13 cellular contexts compared by ENCODE assay signal in genomic region chr7:155809947-155810606, GRCh38. TPM values are rescaled to one million over a fixed set of nuclear protein-coding genes. Genes with fewer than 3 reads are reported as not detected.
DNase-seq lines count a peak whose midpoint lies in the region; ATAC-seq and TF ChIP-seq lines count a peak whose summit lies in the region.
"Had no signal": no experiment of that assay in that cellular context is flagged by ENCODE, and none has a peak within 500 bp of the region (broad histone marks: within the 10 kb centered on the region; RNA-seq: fewer than 3 reads in every experiment).

No MANE protein-coding gene starts in this region.

- CTCF ChIA-PET in Caco-2 (lab: Charles Lee) (no interaction called here), PC-3 (lab: Charles Lee) (interaction anchor here (0.7 to 1.0 kb wide), 2 partner anchors 15 to 76 kb away, joined by 3 to 14 read pairs; no protein-coding TSS in a partner anchor)
- CTCF ChIA-PET in CD8-positive, alpha-beta T cell (lab: Charles Lee) = no interaction called here

- H3K9me3 Mint-ChIP-seq in Caco-2 (ENCODE audit: unreplicated experiment) (no peaks in the 10 kb centered on the region), progenitor cell of endocrine pancreas (ENCODE audit: low read depth) (no peaks in the 10 kb centered on the region)
- no peaks in the 10 kb centered on the region for H3K9me3 Mint-ChIP-seq in CD8-positive, alpha-beta T cell

- peaks cover 12% of the 10 kb centered on the region for H3K36me3 Mint-ChIP-seq in Caco-2 (ENCODE audit: insufficient read depth, unreplicated experiment)
- no peaks in the 10 kb centered on the region for H3K36me3 Mint-ChIP-seq in progenitor cell of endocrine pancreas (ENCODE audit: insufficient read depth)
- H3K36me3 Mint-ChIP-seq in CD8-positive, alpha-beta T cell = no peaks in the 10 kb centered on the region

- H3K9me3 ChIP-seq in Caco-2 (no peaks in the 10 kb centered on the region), PC-3 (ENCODE audit: low read length) (no peaks in the 10 kb centered on the region), iPS-18c (ENCODE audit: control insufficient read depth, insufficient read depth, low read length) (no peaks in the 10 kb centered on the region)
- no peaks in the 10 kb centered on the region for H3K9me3 ChIP-seq in CD8-positive, alpha-beta T cell (ENCODE audit: low read length)
- H3K9me3 ChIP-seq: MG63 had no signal

- no peaks in the 10 kb centered on the region for H3K9me2 ChIP-seq in PC-3 (replicated peaks; ENCODE audit: low read length)

- H3K4me3 ChIP-seq in Caco-2 (ENCODE audit: low read depth, low read length) (peak overlapping the region; percentile 48), PC-3 (ENCODE audit: low read length) (peak overlapping the region; percentile 44; the same call in 1 of the 2 replicates), iPS-18c (ENCODE audit: insufficient read depth, low read depth, low read length) (peak overlapping the region; percentile 31), brain microvascular endothelial cell (ENCODE audit: low read depth, low read length) (no peak overlapping the region)
- H3K4me3 ChIP-seq in CD8-positive, alpha-beta T cell (ENCODE audit: low read depth, low read length) = no peak overlapping the region
- H3K4me3 ChIP-seq: MG63, PC-9 had no signal

- ATAC-seq in PC-3 = no peak
- ATAC-seq in CD8-positive, alpha-beta T cell = no peak

- peaks cover 13% of the 10 kb centered on the region for H3K4me1 Mint-ChIP-seq in Caco-2 (ENCODE audit: low read depth, unreplicated experiment)
- peaks cover 47% of the 10 kb centered on the region for H3K4me1 Mint-ChIP-seq in progenitor cell of endocrine pancreas (ENCODE audit: low read depth)
- H3K4me1 Mint-ChIP-seq in CD8-positive, alpha-beta T cell (ENCODE audit: low read depth) = peaks cover 20% of the 10 kb centered on the region

- BruUV-seq in Caco-2 (replicated peaks; lab: Mats Ljungman, UMichigan) = no TSS peak
- BruUV-seq in PC-3 (replicated peaks; lab: Mats Ljungman, UMichigan) = no TSS peak

- H4K20me1 ChIP-seq in PC-3 (ENCODE audit: low read length) = no peaks in the 10 kb centered on the region

- H3K27me3 Mint-ChIP-seq in Caco-2 (ENCODE audit: insufficient read depth, unreplicated experiment) = peaks cover 19% of the 10 kb centered on the region
- peaks cover 34% of the 10 kb centered on the region for H3K27me3 Mint-ChIP-seq in progenitor cell of endocrine pancreas
- H3K27me3 Mint-ChIP-seq in CD8-positive, alpha-beta T cell (ENCODE audit: low read depth) = peaks cover 60% of the 10 kb centered on the region

- no peaks in the 10 kb centered on the region for H3K36me3 ChIP-seq in Caco-2 (ENCODE audit: control insufficient read depth, insufficient read depth, low read length)
- no peaks in the 10 kb centered on the region for H3K36me3 ChIP-seq in PC-3 (ENCODE audit: low read depth, low read length)
- no peaks in the 10 kb centered on the region for H3K36me3 ChIP-seq in CD8-positive, alpha-beta T cell (ENCODE audit: insufficient read depth, low read length)
- H3K36me3 ChIP-seq in brain microvascular endothelial cell (replicated peaks) = no peaks in the 10 kb centered on the region
- H3K36me3 ChIP-seq: MG63 had no signal

- peaks cover 36% of the 10 kb centered on the region for H3K4me1 ChIP-seq in Caco-2
- peaks cover 23% of the 10 kb centered on the region for H3K4me1 ChIP-seq in PC-3 (ENCODE audit: insufficient read depth, low read length)
- H3K4me1 ChIP-seq in CD8-positive, alpha-beta T cell (ENCODE audit: insufficient read depth, low read length) = peaks cover 8% of the 10 kb centered on the region

- in situ Hi-C loops in brain microvascular endothelial cell (cut with HindIII; ENCODE audit: low pct_ligation_motif_present, low sequenced_read_pairs) = no loop called here

- H3F3A ChIP-seq in PC-3 (ENCODE audit: low read length, unreplicated experiment) = no peaks in the 10 kb centered on the region

- H2AFZ ChIP-seq in PC-3 (ENCODE audit: low read length) = no peak overlapping the region
- H2AFZ ChIP-seq: PC-9 had no signal

- peak overlapping the region; percentile 79 for H3K4me3 Mint-ChIP-seq in Caco-2 (ENCODE audit: unreplicated experiment)
- H3K4me3 Mint-ChIP-seq in progenitor cell of endocrine pancreas (ENCODE audit: low read depth) = peak overlapping the region; percentile 93
- no peak overlapping the region for H3K4me3 Mint-ChIP-seq in CD8-positive, alpha-beta T cell

- TF ChIP-seq CTCF in Caco-2 (IDR thresholded peaks at IDR 0.05; ENCODE audit: insufficient read depth in 1 of 2, low read depth in 1 of 2, low read length in 1 of 2, severe bottlenecking in 1 of 2, unreplicated experiment in 1 of 2) (no peak), PC-3 (conservative IDR thresholded peaks at IDR 0.05; ENCODE audit: low read depth, low read length) (no peak), progenitor cell of endocrine pancreas (IDR thresholded peaks at IDR 0.05; ENCODE audit: unreplicated experiment) (no peak), brain microvascular endothelial cell (IDR thresholded peaks at IDR 0.05; ENCODE audit: low read depth, low read length, missing control alignments) (no peak)
- TF ChIP-seq CTCF in CD8-positive, alpha-beta T cell (IDR thresholded peaks at IDR 0.05) = no peak

- peak overlapping the region; percentile 84 for H3K4me2 ChIP-seq in PC-3 (ENCODE audit: low read length)
- H3K4me2 ChIP-seq: PC-9 had no signal

- POLR2A ChIA-PET in Caco-2 (lab: Charles Lee) (no interaction called here), PC-3 (lab: Charles Lee; ENCODE audit: unreplicated experiment) (interaction anchor here (0.6 kb wide), 1 partner anchor 1090 kb away, joined by 3 read pairs; no protein-coding TSS in a partner anchor)
- POLR2A ChIA-PET in CD8-positive, alpha-beta T cell (lab: Charles Lee) = interaction anchor here (0.7 kb wide), 1 partner anchor 9 kb away, joined by 3 read pairs; no protein-coding TSS in a partner anchor

- intact Hi-C loops in Caco-2 (cut with micrococcal nuclease; ENCODE audit: unreplicated experiment) = loop anchor here (5.0 to 10.0 kb wide), 3 partner anchors 347 to 957 kb away; no protein-coding TSS in a partner anchor
- intact Hi-C loops in PC-3 (cut with micrococcal nuclease) = loop anchor here (5.0 kb wide), 1 partner anchor 152 kb away; no protein-coding TSS in a partner anchor
- intact Hi-C loops in CD8-positive, alpha-beta T cell (cut with DNase I, micrococcal nuclease) = no loop called here

- H3K27ac ChIP-seq in PC-3 (ENCODE audit: low read length) (no peak overlapping the region), brain microvascular endothelial cell (no peak overlapping the region)
- H3K27ac ChIP-seq in CD8-positive, alpha-beta T cell (ENCODE audit: low read depth, low read length) = no peak overlapping the region
- H3K27ac ChIP-seq: PC-9 had no signal

- no peak overlapping the region for H3K9ac ChIP-seq in PC-3 (ENCODE audit: low read length)

- H3K27ac Mint-ChIP-seq in Caco-2 (ENCODE audit: unreplicated experiment) (no peak overlapping the region), progenitor cell of endocrine pancreas (peak overlapping the region; percentile 41)
- H3K27ac Mint-ChIP-seq in CD8-positive, alpha-beta T cell = no peak overlapping the region

- H3K27me3 ChIP-seq in Caco-2 (replicated peaks; ENCODE audit: control insufficient read depth, insufficient read depth, low read length) (peaks cover 4% of the 10 kb centered on the region), PC-3 (ENCODE audit: low read length) (peaks cover 52% of the 10 kb centered on the region), brain microvascular endothelial cell (replicated peaks) (peaks cover 56% of the 10 kb centered on the region)
- peaks cover 21% of the 10 kb centered on the region for H3K27me3 ChIP-seq in CD8-positive, alpha-beta T cell (ENCODE audit: insufficient read depth, low read length)

- DNase-seq in Caco-2 (no peak), PC-3 (no peak), progenitor cell of endocrine pancreas (ENCODE audit: low spot score, unreplicated experiment) (peak; percentile 49), brain microvascular endothelial cell (no peak), DMS53 treated with DMSO at 0.1 percent for 48 hours (lab: John Stamatoyannopoulos, UW; ENCODE audit: unreplicated experiment) (no peak), NCI-H2029 (lab: John Stamatoyannopoulos, UW) (no peak)
- DNase-seq in CD8-positive, alpha-beta T cell = no peak
- DNase-seq: activated CD8-positive, alpha-beta memory T cell treated with anti-CD3 and anti-CD28 coated beads, Interleukin-2, amount 50 U/mL, for 48 hours; dermis blood vessel endothelial cell; MG63; PC-9; SW 1271 had no signal

- no peaks in the 10 kb centered on the region for H3K79me2 ChIP-seq in PC-3 (ENCODE audit: low read length)

RNA-seq across cellular contexts. Expression of gene SHH, which starts 2.2 kb away (rescaled TPM):
- total RNA-seq in Caco-2 (2022) (4.7 and 6.2 TPM in 2 replicates), PC-3 (2014; rRNA removed) (0.11 and 0.12 TPM in 2 replicates), progenitor cell of endocrine pancreas (35.8 and 47.1 TPM in 2 replicates)
- total RNA-seq in CD8-positive, alpha-beta T cell = not detected
- total RNA-seq: dermis blood vessel endothelial cell, PC-9 had no signal

Comparison
In these comparisons a context has a peak if more than half of its experiments do, and no peak if none do; other contexts are left out.
1. H3K4me3 ChIP-seq: peak in Caco-2 (single experiment), PC-3 (single experiment) and iPS-18c (single experiment); none in CD8-positive, alpha-beta T cell (single experiment) and brain microvascular endothelial cell (single experiment).
2. intact Hi-C loops: an anchor here in Caco-2 (5.0 to 10.0 kb wide) and PC-3 (5.0 kb wide); none called in CD8-positive, alpha-beta T cell.